Comparison of ENCODE assay signal across 30 cellular contexts in the genomic region with DNA sequence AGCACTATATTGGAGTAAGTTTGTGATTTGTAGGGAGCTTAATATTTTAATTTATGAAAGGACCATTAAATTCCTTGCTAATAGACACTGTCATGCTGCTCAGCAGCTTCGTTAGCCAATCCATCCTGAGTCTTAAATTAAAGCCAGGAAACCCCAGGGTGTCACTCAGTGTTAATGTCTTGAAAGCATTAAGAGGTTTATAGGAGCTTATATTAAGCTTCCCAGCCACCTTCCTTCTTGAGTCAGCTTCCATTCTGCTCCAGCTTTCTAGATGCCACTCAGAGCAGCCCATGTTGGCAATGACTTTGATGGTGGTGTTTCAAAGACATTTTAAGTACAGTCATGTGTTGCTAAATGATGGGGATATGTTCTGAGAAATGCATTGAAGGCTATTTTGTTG. TPM values are rescaled to one million over a fixed set of nuclear protein-coding genes. Genes with fewer than 3 reads are reported as not detected.
"Had no signal": no experiment of that assay in that cellular context is flagged by ENCODE, and none has a peak within 500 bp of the region (broad histone marks: within the 10 kb centered on the region; RNA-seq: fewer than 3 reads in every experiment).

No MANE protein-coding gene starts in this region.

- H3K27ac ChIP-seq: ascending aorta, body of pancreas, Peyer's patch, RWPE1, SJCRH30 had no signal

- H3K4me3 ChIP-seq: ascending aorta, body of pancreas, MG63, Peyer's patch, SJCRH30 had no signal

- H3K36me3 ChIP-seq: ascending aorta, MG63, Peyer's patch, SJCRH30 had no signal

- H3K27me3 ChIP-seq: ascending aorta, body of pancreas, MG63, Peyer's patch, SJCRH30 had no signal

- H3K9ac ChIP-seq: SK-N-SH had no signal

- H3K9me3 ChIP-seq: ascending aorta, body of pancreas, MG63, Peyer's patch, SJCRH30, SK-N-SH had no signal

- ATAC-seq: activated CD4-positive, CD25-positive, alpha-beta regulatory T cell treated with anti-CD3 and anti-CD28 coated beads, Interleukin-2, amount 50 U/mL, for 24 hours; activated CD8-positive, alpha-beta T cell treated with anti-CD3 and anti-CD28 coated beads for 36 hours; activated naive CD4-positive, alpha-beta T cell treated with anti-CD3 and anti-CD28 coated beads, Interleukin-2, amount 50 U/mL, for 72 hours; activated naive CD8-positive, alpha-beta T cell treated with anti-CD3 and anti-CD28 coated beads, Interleukin-2, amount 50 U/mL, for 24 hours; body of pancreas had no signal

- H3K4me2 ChIP-seq: SK-N-SH had no signal

- DNase-seq: activated CD4-positive, alpha-beta T cell treated with anti-CD3 and anti-CD28 coated beads for 4 hours; activated CD8-positive, alpha-beta T cell treated with anti-CD3 and anti-CD28 coated beads for 36 hours; activated effector memory CD4-positive, alpha-beta T cell treated with Interleukin-2 at 50 U/mL for 16 hours; activated naive CD4-positive, alpha-beta T cell; activated naive CD8-positive, alpha-beta T cell treated with anti-CD3 and anti-CD28 coated beads, Interleukin-2, amount 50 U/mL, for 24 hours; activated T-cell treated with anti-CD3 and anti-CD28 coated beads, Interleukin-2, amount 50 U/mL, for 24 hours; amniotic stem cell; body of pancreas; MG63; MV-4-11; NCI-H1092 treated with DMSO at 0.1 percent for 48 hours; NCI-H1417 treated with DMSO at 0.1 percent for 48 hours; NCI-H1694 treated with DMSO at 0.1 percent for 48 hours; NCI-H2081; NCI-H2171; NCI-H2227 treated with DMSO at 0.1 percent for 48 hours; NCI-H446 treated with DMSO at 0.1 percent for 48 hours; NCI-H524 treated with DMSO at 0.1 percent for 48 hours; NCI-H748 treated with DMSO at 0.1 percent for 48 hours; Peyer's patch; Right ventricle myocardium superior; SJCRH30; SK-N-SH; T-helper 1 cell had no signal

- H3K4me1 ChIP-seq: ascending aorta, body of pancreas, Peyer's patch had no signal

RNA-seq across cellular contexts. Expression of gene PROM1, which starts 27.1 kb away (rescaled TPM):
- total RNA-seq: activated T-helper 1 cell treated with anti-CD3 and anti-CD28 coated beads, Interleukin-12 subunit alpha, Interleukin-12 subunit beta, Interleukin-2, Interleukin-4 antibody, amounts not matched to agents 30 ng/mL and 10 ng/mL and 1 ng/mL, durations not matched to agents 14 hours and 24 hours and 36 hours; T-helper 2 cell treated with Interferon-gamma antibody and Interleukin-4, amounts not matched to agents 100 ng/mL and 5 ng/mL, for 36 hours had no signal
- polyA plus RNA-seq: SK-N-SH had no signal
